Comparison of ENCODE assay signal across 9 cellular contexts in the genomic region with DNA sequence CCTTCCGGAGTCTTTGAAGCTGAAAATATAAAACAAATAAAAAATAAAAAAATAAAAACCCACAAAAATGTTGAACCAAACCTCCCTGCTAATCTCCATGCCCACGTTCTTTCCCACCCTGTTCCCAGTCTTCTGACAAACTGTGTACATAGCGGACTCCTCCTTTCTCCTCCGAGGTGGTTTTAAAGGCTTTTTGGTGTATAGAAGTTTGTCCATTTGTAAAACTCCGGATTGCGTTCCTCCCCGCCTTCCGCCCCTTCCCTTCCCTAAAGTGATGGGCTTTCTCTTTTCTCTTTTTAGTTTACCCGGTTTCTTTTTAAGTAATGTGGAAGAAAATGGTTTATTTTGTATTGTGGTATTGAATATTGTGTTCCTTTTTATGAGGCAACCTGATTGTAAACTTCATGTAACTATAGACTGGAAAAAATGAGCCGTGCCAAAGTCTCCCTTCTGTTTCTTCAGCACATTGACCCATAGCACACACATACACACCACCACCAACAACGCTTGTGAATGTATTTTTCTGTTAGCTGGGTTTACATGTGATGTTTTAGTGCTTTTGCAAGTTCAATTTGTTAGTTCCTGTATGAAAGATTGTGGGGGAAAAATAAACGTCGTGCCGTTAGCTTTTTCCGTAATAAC. TPM values are rescaled to one million over a fixed set of nuclear protein-coding genes. Genes with fewer than 3 reads are reported as not detected.
DNase-seq lines count a peak whose midpoint lies in the region; ATAC-seq lines count a peak whose summit lies in the region.
"Had no signal": no experiment of that assay in that cellular context is flagged by ENCODE, and none has a peak within 500 bp of the region (broad histone marks: within the 10 kb centered on the region; RNA-seq: fewer than 3 reads in every experiment).

No MANE protein-coding gene starts in this region.

- H3K4me3 ChIP-seq in CD4-positive, CD25-positive, alpha-beta regulatory T cell (ENCODE audit: low read depth, low read length): no peak overlapping the region
- H3K4me3 ChIP-seq in H7 (ENCODE audit: insufficient read depth, low read depth, low read length): peak overlapping the region; percentile 36

- H3K27me3 Mint-ChIP-seq in CD4-positive, CD25-positive, alpha-beta regulatory T cell: peaks cover 78% of the 10 kb centered on the region
- H3K27me3 Mint-ChIP-seq in activated T-helper 2 cell treated with anti-CD3 and anti-CD28 coated beads, Interferon-gamma antibody, Interleukin-2, Interleukin-4, amounts not matched to agents 10 μg/mL and 5 μg/mL and 100 μg/mL, durations not matched to agents 14 hours and 24 hours and 36 hours (ENCODE audit: low read depth): peaks cover 75% of the 10 kb centered on the region

- H3K4me3 Mint-ChIP-seq in CD4-positive, CD25-positive, alpha-beta regulatory T cell: peak overlapping the region; percentile 29 to 88 (median 56)
- no peak overlapping the region for H3K4me3 Mint-ChIP-seq in activated T-helper 2 cell treated with anti-CD3 and anti-CD28 coated beads, Interferon-gamma antibody, Interleukin-2, Interleukin-4, amounts not matched to agents 10 μg/mL and 5 μg/mL and 100 μg/mL, durations not matched to agents 14 hours and 24 hours and 36 hours (ENCODE audit: low read depth)

- peaks cover 10 to 35% of the 10 kb centered on the region in 2 experiments for H3K9me3 ChIP-seq in CD4-positive, CD25-positive, alpha-beta regulatory T cell (ENCODE audit: control insufficient read depth in 2 of 2, low read length in 2 of 2)

- peaks cover 9 to 46% (median 22%) of the 10 kb centered on the region in 4 donors for H3K4me1 Mint-ChIP-seq in CD4-positive, CD25-positive, alpha-beta regulatory T cell
- H3K4me1 Mint-ChIP-seq in activated T-helper 2 cell treated with anti-CD3 and anti-CD28 coated beads, Interferon-gamma antibody, Interleukin-2, Interleukin-4, amounts not matched to agents 10 μg/mL and 5 μg/mL and 100 μg/mL, durations not matched to agents 14 hours and 24 hours and 36 hours (ENCODE audit: low read depth): peaks cover 6% of the 10 kb centered on the region

- H3K27ac ChIP-seq in CD4-positive, CD25-positive, alpha-beta regulatory T cell (ENCODE audit: insufficient read depth, low read length, poor library complexity, severe bottlenecking): no peak overlapping the region
- H3K27ac ChIP-seq: heart left ventricle had no signal

- no peak for ATAC-seq in CD4-positive, CD25-positive, alpha-beta regulatory T cell (ENCODE audit: low read depth in 2 of 2)
- ATAC-seq in GM18519 (IDR thresholded peaks at IDR 0.05; ENCODE audit: low FRiP score, unreplicated experiment) (no peak), HG03196 (IDR thresholded peaks at IDR 0.05; ENCODE audit: unreplicated experiment) (no peak)
- ATAC-seq: heart left ventricle had no signal

- peak overlapping the region in 2 of 3 donors; percentile 23 to 45 for H3K27ac Mint-ChIP-seq in CD4-positive, CD25-positive, alpha-beta regulatory T cell
- peak overlapping the region; percentile 46 for H3K27ac Mint-ChIP-seq in activated T-helper 2 cell treated with anti-CD3 and anti-CD28 coated beads, Interferon-gamma antibody, Interleukin-2, Interleukin-4, amounts not matched to agents 10 μg/mL and 5 μg/mL and 100 μg/mL, durations not matched to agents 14 hours and 24 hours and 36 hours

- peaks cover 48% of the 10 kb centered on the region for H3K27me3 ChIP-seq in CD4-positive, CD25-positive, alpha-beta regulatory T cell (ENCODE audit: control insufficient read depth, insufficient read depth, low read length)
- H3K27me3 ChIP-seq in H7 (ENCODE audit: control insufficient read depth, insufficient read depth, low read length): peaks cover 62% of the 10 kb centered on the region; the same call in 1 of the 2 replicates

- H3K36me3 ChIP-seq in CD4-positive, CD25-positive, alpha-beta regulatory T cell (ENCODE audit: control insufficient read depth, insufficient read depth, low read length): no peaks in the 10 kb centered on the region
- peaks cover 4% of the 10 kb centered on the region for H3K36me3 ChIP-seq in H7 (replicated peaks; ENCODE audit: control insufficient read depth, insufficient read depth, low read length)
- H3K36me3 ChIP-seq: heart left ventricle had no signal

- DNase-seq in CD4-positive, CD25-positive, alpha-beta regulatory T cell: no peak
- peak; percentile 47 for DNase-seq in H7
- no peak for DNase-seq in activated T-helper 2 cell treated with anti-CD3 and anti-CD28 coated beads, Interferon-gamma antibody, Interleukin-2, Interleukin-4, amounts not matched to agents 10 μg/mL and 5 μg/mL and 100 μg/mL, durations not matched to agents 14 hours and 24 hours and 36 hours (ENCODE audit: low spot score)
- DNase-seq in left kidney (ENCODE audit: low read depth, low spot score): peak; percentile 41
- no peak for DNase-seq in Kasumi-1 (lab: John Stamatoyannopoulos, UW)
- DNase-seq in medulla oblongata (ENCODE audit: extremely low spot score): no peak
- DNase-seq: heart left ventricle had no signal

- peaks cover 0 to 24% (median 4%) of the 10 kb centered on the region in 7 donors for H3K9me3 Mint-ChIP-seq in CD4-positive, CD25-positive, alpha-beta regulatory T cell
- H3K9me3 Mint-ChIP-seq in activated T-helper 2 cell treated with anti-CD3 and anti-CD28 coated beads, Interferon-gamma antibody, Interleukin-2, Interleukin-4, amounts not matched to agents 10 μg/mL and 5 μg/mL and 100 μg/mL, durations not matched to agents 14 hours and 24 hours and 36 hours: peaks cover 9% of the 10 kb centered on the region

- H3K4me1 ChIP-seq in CD4-positive, CD25-positive, alpha-beta regulatory T cell (ENCODE audit: control insufficient read depth, insufficient read depth, low read length, poor library complexity, severe bottlenecking): peaks cover 53% of the 10 kb centered on the region

- no peaks in the 10 kb centered on the region for H3K36me3 Mint-ChIP-seq in CD4-positive, CD25-positive, alpha-beta regulatory T cell
- H3K36me3 Mint-ChIP-seq in activated T-helper 2 cell treated with anti-CD3 and anti-CD28 coated beads, Interferon-gamma antibody, Interleukin-2, Interleukin-4, amounts not matched to agents 10 μg/mL and 5 μg/mL and 100 μg/mL, durations not matched to agents 14 hours and 24 hours and 36 hours (ENCODE audit: low read depth): peaks cover 6% of the 10 kb centered on the region

- intact Hi-C loops in activated T-helper 2 cell treated with anti-CD3 and anti-CD28 coated beads, Interferon-gamma antibody, Interleukin-2, Interleukin-4, amounts not matched to agents 10 μg/mL and 5 μg/mL and 100 μg/mL, durations not matched to agents 14 hours and 24 hours and 36 hours (cut with micrococcal nuclease): loop anchor here (2.0 kb wide), 1 partner anchor 27 kb away; no protein-coding TSS in a partner anchor

RNA-seq across cellular contexts. Expression of gene ZIC2, which starts 4.4 kb away (rescaled TPM):
- not detected for total RNA-seq in CD4-positive, CD25-positive, alpha-beta regulatory T cell
- not detected for polyA plus RNA-seq in CD4-positive, CD25-positive, alpha-beta regulatory T cell
- total RNA-seq in H7 (2014; rRNA removed; shearing (Covaris generic)): 93.0 and 96.6 TPM in 2 replicates
- total RNA-seq in activated T-helper 2 cell treated with anti-CD3 and anti-CD28 coated beads, Interferon-gamma antibody, Interleukin-2, Interleukin-4, amounts not matched to agents 10 μg/mL and 5 μg/mL and 100 μg/mL, durations not matched to agents 14 hours and 24 hours and 36 hours: not detected in 2 replicates
- total RNA-seq: heart left ventricle had no signal
- polyA plus RNA-seq: heart left ventricle had no signal

RNA-seq across cellular contexts. Expression of gene ZIC5, which starts 14.4 kb away (rescaled TPM):
- total RNA-seq in CD4-positive, CD25-positive, alpha-beta regulatory T cell: not detected
- polyA plus RNA-seq in CD4-positive, CD25-positive, alpha-beta regulatory T cell: not detected
- 45.9 and 51.4 TPM in 2 replicates for total RNA-seq in H7 (2014; rRNA removed; shearing (Covaris generic))
- not detected in 2 replicates for total RNA-seq in activated T-helper 2 cell treated with anti-CD3 and anti-CD28 coated beads, Interferon-gamma antibody, Interleukin-2, Interleukin-4, amounts not matched to agents 10 μg/mL and 5 μg/mL and 100 μg/mL, durations not matched to agents 14 hours and 24 hours and 36 hours
- total RNA-seq: heart left ventricle had no signal
- polyA plus RNA-seq: heart left ventricle had no signal

Comparison
In these comparisons a context has a peak if more than half of its experiments do, and no peak if none do; other contexts are left out.
1. DNase-seq: peak in H7 (single experiment) and left kidney (single experiment); none in CD4-positive, CD25-positive, alpha-beta regulatory T cell (0 of 3), activated T-helper 2 cell treated with anti-CD3 and anti-CD28 coated beads, Interferon-gamma antibody, Interleukin-2, Interleukin-4, amounts not matched to agents 10 μg/mL and 5 μg/mL and 100 μg/mL, durations not matched to agents 14 hours and 24 hours and 36 hours (single experiment), Kasumi-1 (0 of 2) and medulla oblongata (single experiment).
2. RNA of gene ZIC2, which starts 4.4 kb away (total RNA-seq): 93.0 to 96.6 TPM in H7; not detected in CD4-positive, CD25-positive, alpha-beta regulatory T cell (single experiment) and not detected in activated T-helper 2 cell treated with anti-CD3 and anti-CD28 coated beads, Interferon-gamma antibody, Interleukin-2, Interleukin-4, amounts not matched to agents 10 μg/mL and 5 μg/mL and 100 μg/mL, durations not matched to agents 14 hours and 24 hours and 36 hours; every median in the first group is over 10 times any median in the second.
3. RNA of gene ZIC5, which starts 14.4 kb away (total RNA-seq): 45.9 to 51.4 TPM in H7; not detected in CD4-positive, CD25-positive, alpha-beta regulatory T cell (single experiment) and not detected in activated T-helper 2 cell treated with anti-CD3 and anti-CD28 coated beads, Interferon-gamma antibody, Interleukin-2, Interleukin-4, amounts not matched to agents 10 μg/mL and 5 μg/mL and 100 μg/mL, durations not matched to agents 14 hours and 24 hours and 36 hours; every median in the first group is over 10 times any median in the second.